8 cellular contexts compared by ENCODE assay signal in the genomic region with DNA sequence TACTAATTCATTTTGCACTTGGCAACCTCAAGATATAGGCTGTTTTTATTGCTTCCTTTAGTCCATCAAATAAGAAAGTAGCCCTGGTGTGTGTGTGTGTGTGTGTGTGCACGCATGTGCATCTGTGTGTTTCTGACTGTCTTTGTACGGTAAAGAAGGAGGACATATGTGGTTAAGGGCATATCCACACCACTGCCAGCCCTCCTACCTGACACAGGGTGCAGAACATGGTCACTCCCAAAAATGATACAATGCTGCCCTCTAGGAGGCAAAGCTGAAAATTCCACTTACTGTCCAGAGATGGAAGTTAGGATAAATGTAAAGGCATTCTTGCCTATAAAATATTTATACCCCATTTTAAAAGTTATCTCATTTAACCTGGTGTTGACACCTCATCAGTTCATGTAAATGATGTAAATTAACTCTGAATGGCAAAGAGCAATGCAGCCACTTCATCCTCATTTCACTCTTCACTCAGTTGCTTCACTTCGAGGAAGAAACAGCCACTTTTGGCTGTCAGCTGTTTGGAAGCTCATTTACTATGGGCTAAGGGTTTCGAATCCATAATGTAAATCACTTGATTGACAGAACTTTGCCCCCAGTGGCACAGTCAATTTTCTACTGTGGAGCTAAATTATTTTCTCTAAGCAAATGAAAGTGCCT.
A peak's percentile ranks its signal among the peaks of the same experiment; 100 is the strongest.
DNase-seq lines count a peak whose midpoint lies in the region; ATAC-seq, FAIRE-seq and TF ChIP-seq lines count a peak whose summit lies in the region.

No MANE protein-coding gene starts in this region.

- ATAC-seq in HG02610 (IDR thresholded peaks at IDR 0.05; ENCODE audit: unreplicated experiment) = peak; percentile 65
- peak; percentile 63 to 93 (median 86) for ATAC-seq in pancreas
- no peak for ATAC-seq in HG03520 (IDR thresholded peaks at IDR 0.05; ENCODE audit: unreplicated experiment)

- H3K9me3 ChIP-seq in pancreas = no peaks in the 10 kb centered on the region

- peak; percentile 57 for TF ChIP-seq CTCF in GM06990 (IDR thresholded peaks at IDR 0.05; ENCODE audit: insufficient read depth, low read length, poor library complexity, severe bottlenecking)
- TF ChIP-seq CTCF in pancreas (IDR thresholded peaks at IDR 0.05) = peak; percentile 8 to 49 (median 32)

- intact Hi-C loops in pancreas (cut with DNase I) = no loop called here

- DNase-seq in A172 (ENCODE audit: low spot score) (peak; percentile 38), GM06990 (ENCODE audit: extremely low read depth, insufficient read length) (no peak), NCI-H1092 treated with DMSO at 0.1 percent for 48 hours (lab: John Stamatoyannopoulos, UW) (peak; percentile 87), SKM-1 treated with dmso at 0.1 percent for 144 hours (lab: John Stamatoyannopoulos, UW; ENCODE audit: unreplicated experiment) (peak; percentile 32), fibroblast of the conjunctiva (ENCODE audit: low read depth) (peak; percentile 36), pancreas (peak in 2 of 6 donors; percentile 13 to 53)

- no peak overlapping the region for H3K27ac ChIP-seq in pancreas

- H3K36me3 ChIP-seq in GM06990 (ENCODE audit: control insufficient read depth, insufficient read depth, low read length) = no peaks in the 10 kb centered on the region
- no peaks in the 10 kb centered on the region for H3K36me3 ChIP-seq in pancreas

- H3K4me1 ChIP-seq in pancreas = no peaks in the 10 kb centered on the region

- no peaks in the 10 kb centered on the region; the same call in none of the 2 replicates for H3K27me3 ChIP-seq in GM06990 (replicated peaks; ENCODE audit: control insufficient read depth, insufficient read depth, low read length)
- no peaks in the 10 kb centered on the region for H3K27me3 ChIP-seq in pancreas

- H3K4me3 ChIP-seq in GM06990 (replicated peaks; ENCODE audit: low read depth, low read length) (no peak overlapping the region), pancreas (no peak overlapping the region)

- WGBS in pancreas, 2 donors = 9 to 19% methylated on average over 4 of the region's 4 CpGs

- FAIRE-seq in pancreas (lab: Jason Lieb, UNC) = no peak
